ENCODE assay signal across 17 cellular contexts in the genomic region with DNA sequence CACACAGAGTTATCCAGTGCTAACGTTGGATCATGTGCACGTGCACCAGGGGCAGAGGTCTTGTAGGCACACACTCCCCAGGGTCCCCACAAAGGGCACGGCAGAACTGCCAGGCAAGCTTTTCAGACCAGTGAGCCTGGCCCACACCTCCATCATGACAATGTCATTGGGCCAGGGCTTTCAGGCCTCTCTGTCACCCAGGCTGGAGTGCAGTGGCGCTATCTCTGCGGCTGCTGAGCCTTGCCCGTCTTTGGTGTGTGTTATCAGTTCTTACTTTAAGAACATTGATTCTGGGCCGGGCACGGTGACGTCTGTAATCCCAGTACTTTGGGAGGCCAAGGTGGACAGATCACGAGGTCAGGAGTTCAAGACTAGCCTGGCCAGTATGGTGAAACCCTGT. TPM values are rescaled to one million over a fixed set of nuclear protein-coding genes. Genes with fewer than 3 reads are reported as not detected.
DNase-seq lines count a peak whose midpoint lies in the region; ATAC-seq and TF ChIP-seq lines count a peak whose summit lies in the region.
"Had no signal": no experiment of that assay in that cellular context is flagged by ENCODE, and none has a peak within 500 bp of the region (broad histone marks: within the 10 kb centered on the region; RNA-seq: fewer than 3 reads in every experiment).

No MANE protein-coding gene starts in this region.

- H3K4me3 ChIP-seq in BLaER1 = no peak overlapping the region
- no peak overlapping the region for H3K4me3 ChIP-seq in CD4-positive, CD25-positive, alpha-beta regulatory T cell (ENCODE audit: low read depth, low read length)
- no peak overlapping the region for H3K4me3 ChIP-seq in thyroid gland (replicated peaks in 1 of 3)
- no peak overlapping the region for H3K4me3 ChIP-seq in spleen
- H3K4me3 ChIP-seq: GM23338 had no signal

- TF ChIP-seq CTCF in thyroid gland (IDR thresholded peaks at IDR 0.05) (no peak), spleen (IDR thresholded peaks at IDR 0.05 in 8 of 11, conservative IDR thresholded peaks at IDR 0.05 in 3 of 11) (no peak)

- intact Hi-C loops in thyroid gland (cut with DNase I) = loop anchor here (10.0 kb wide), 1 partner anchor 94 kb away; the partner anchor contains the start of gene ERVH48-1
- intact Hi-C loops in spleen (cut with DNase I; ENCODE audit: low total_unique reads) = no loop called here
- intact Hi-C loops in activated CD4-positive, alpha-beta T cell treated with anti-CD3 and anti-CD28 coated beads for 36 hours (cut with DNase I, micrococcal nuclease) = no loop called here

- H3K4me1 ChIP-seq in BLaER1 (peaks cover 83% of the 10 kb centered on the region), thyroid gland (peaks cover 47 to 73% of the 10 kb centered on the region in 2 donors), spleen (peaks cover 0 to 31% (median 14%) of the 10 kb centered on the region in 6 donors)
- H3K4me1 ChIP-seq in CD4-positive, CD25-positive, alpha-beta regulatory T cell (ENCODE audit: control insufficient read depth, insufficient read depth, low read length, poor library complexity, severe bottlenecking) = no peaks in the 10 kb centered on the region

- no peaks in the 10 kb centered on the region for H3K9me3 Mint-ChIP-seq in CD4-positive, CD25-positive, alpha-beta regulatory T cell
- H3K9me3 Mint-ChIP-seq in effector memory CD8-positive, alpha-beta T cell = no peaks in the 10 kb centered on the region
- H3K9me3 Mint-ChIP-seq in activated CD4-positive, alpha-beta T cell treated with anti-CD3 and anti-CD28 coated beads for 36 hours (ENCODE audit: low read depth) = no peaks in the 10 kb centered on the region
- H3K9me3 Mint-ChIP-seq: CD14-positive monocyte; CD4-positive, alpha-beta memory T cell; GM23338; H9; HFFc6 had no signal

- peaks cover 50% of the 10 kb centered on the region for H3K36me3 Mint-ChIP-seq in CD4-positive, CD25-positive, alpha-beta regulatory T cell
- peaks cover 54% of the 10 kb centered on the region for H3K36me3 Mint-ChIP-seq in effector memory CD8-positive, alpha-beta T cell (ENCODE audit: insufficient read depth)
- H3K36me3 Mint-ChIP-seq in activated CD4-positive, alpha-beta T cell treated with anti-CD3 and anti-CD28 coated beads for 36 hours (ENCODE audit: low read depth) = peaks cover 21% of the 10 kb centered on the region

- H3K4me3 Mint-ChIP-seq in CD4-positive, CD25-positive, alpha-beta regulatory T cell = no peak overlapping the region
- no peak overlapping the region for H3K4me3 Mint-ChIP-seq in effector memory CD8-positive, alpha-beta T cell
- no peak overlapping the region for H3K4me3 Mint-ChIP-seq in activated CD4-positive, alpha-beta T cell treated with anti-CD3 and anti-CD28 coated beads for 36 hours
- H3K4me3 Mint-ChIP-seq: CD14-positive monocyte; CD4-positive, alpha-beta memory T cell; GM23338; H9; HFFc6 had no signal

- H3K27me3 Mint-ChIP-seq in CD4-positive, CD25-positive, alpha-beta regulatory T cell = no peaks in the 10 kb centered on the region
- no peaks in the 10 kb centered on the region for H3K27me3 Mint-ChIP-seq in effector memory CD8-positive, alpha-beta T cell
- H3K27me3 Mint-ChIP-seq in activated CD4-positive, alpha-beta T cell treated with anti-CD3 and anti-CD28 coated beads for 36 hours = no peaks in the 10 kb centered on the region
- H3K27me3 Mint-ChIP-seq: CD4-positive, alpha-beta memory T cell had no signal

- no peak for ATAC-seq in CD4-positive, CD25-positive, alpha-beta regulatory T cell (ENCODE audit: low read depth in 2 of 2)
- no peak for ATAC-seq in effector memory CD8-positive, alpha-beta T cell (replicated peaks)
- no peak for ATAC-seq in activated CD4-positive, alpha-beta T cell treated with anti-CD3 and anti-CD28 coated beads for 36 hours
- ATAC-seq: GM23338 had no signal

- peak overlapping the region; percentile 29; the same call in 1 of the 2 replicates for H3K4me2 ChIP-seq in BLaER1
- H3K4me2 ChIP-seq: GM23338 had no signal

- H3K27me3 ChIP-seq in BLaER1 (no peaks in the 10 kb centered on the region), thyroid gland (no peaks in the 10 kb centered on the region), spleen (replicated peaks in 1 of 7) (no peaks in the 10 kb centered on the region)
- no peaks in the 10 kb centered on the region for H3K27me3 ChIP-seq in CD4-positive, CD25-positive, alpha-beta regulatory T cell (ENCODE audit: control insufficient read depth, insufficient read depth, low read length)

- H3K9me3 ChIP-seq in BLaER1 (no peaks in the 10 kb centered on the region), thyroid gland (no peaks in the 10 kb centered on the region), spleen (no peaks in the 10 kb centered on the region)
- no peaks in the 10 kb centered on the region for H3K9me3 ChIP-seq in CD4-positive, CD25-positive, alpha-beta regulatory T cell (ENCODE audit: control insufficient read depth in 2 of 2, low read length in 2 of 2)

- DNase-seq in CD4-positive, CD25-positive, alpha-beta regulatory T cell = no peak
- DNase-seq in effector memory CD8-positive, alpha-beta T cell = no peak
- DNase-seq in thyroid gland = no peak
- DNase-seq in HCEC 1CT = no peak
- no peak for DNase-seq in spleen
- no peak for DNase-seq in activated CD4-positive, alpha-beta T cell treated with anti-CD3 and anti-CD28 coated beads for 36 hours
- DNase-seq: Calu3; CD4-positive, alpha-beta memory T cell; COR-L47; DMS53; DMS79 treated with DMSO at 0.1 percent for 48 hours; GF-D8; H9; HFFc6 had no signal

- no peak for TF ChIP-seq POLR2A in thyroid gland (IDR thresholded peaks at IDR 0.05)
- TF ChIP-seq POLR2A in spleen (IDR thresholded peaks at IDR 0.05) = no peak

- H3K36me3 ChIP-seq in BLaER1 (peaks cover 43% of the 10 kb centered on the region), thyroid gland (no peaks in the 10 kb centered on the region), spleen (peaks cover 0 to 91% (median 49%) of the 10 kb centered on the region in 6 donors)
- H3K36me3 ChIP-seq in CD4-positive, CD25-positive, alpha-beta regulatory T cell (ENCODE audit: control insufficient read depth, insufficient read depth, low read length) = peaks cover 41% of the 10 kb centered on the region

- peak overlapping the region in 2 of 3 donors; percentile 17 to 88 for H3K27ac Mint-ChIP-seq in CD4-positive, CD25-positive, alpha-beta regulatory T cell
- H3K27ac Mint-ChIP-seq in effector memory CD8-positive, alpha-beta T cell = peak overlapping the region; percentile 31 to 51
- no peak overlapping the region for H3K27ac Mint-ChIP-seq in activated CD4-positive, alpha-beta T cell treated with anti-CD3 and anti-CD28 coated beads for 36 hours
- H3K27ac Mint-ChIP-seq: CD14-positive monocyte; CD4-positive, alpha-beta memory T cell; GM23338; H9; HFFc6 had no signal

- no peak overlapping the region for H3K9ac ChIP-seq in BLaER1

- H4K20me1 ChIP-seq in BLaER1 = peaks cover 39% of the 10 kb centered on the region

- WGBS in thyroid gland, 2 donors = 84 to 93% methylated on average over 4 to 8 of the region's 10 CpGs
- WGBS in spleen, 5 donors = 74 to 96% (median 90%) methylated on average over 2 to 10 of the region's 10 CpGs

- H3K27ac ChIP-seq in BLaER1 (no peak overlapping the region), thyroid gland (peak overlapping the region; percentile 45 to 93 (median 49)), spleen (no peak overlapping the region)
- H3K27ac ChIP-seq in CD4-positive, CD25-positive, alpha-beta regulatory T cell (ENCODE audit: insufficient read depth, low read length, poor library complexity, severe bottlenecking) = no peak overlapping the region

- peaks cover 0 to 8% (median 4%) of the 10 kb centered on the region in 4 donors for H3K4me1 Mint-ChIP-seq in CD4-positive, CD25-positive, alpha-beta regulatory T cell
- H3K4me1 Mint-ChIP-seq in effector memory CD8-positive, alpha-beta T cell (ENCODE audit: low read depth in 2 of 2) = no peaks in the 10 kb centered on the region
- H3K4me1 Mint-ChIP-seq in activated CD4-positive, alpha-beta T cell treated with anti-CD3 and anti-CD28 coated beads for 36 hours = no peaks in the 10 kb centered on the region

- POLR2A ChIA-PET in activated CD4-positive, alpha-beta T cell treated with anti-CD3 and anti-CD28 coated beads for 36 hours (lab: Charles Lee) = no interaction called here

- CTCF ChIA-PET in activated CD4-positive, alpha-beta T cell treated with anti-CD3 and anti-CD28 coated beads for 36 hours (lab: Charles Lee) = no interaction called here

RNA-seq across cellular contexts. Expression of gene PKNOX1, which starts 44.2 kb away (rescaled TPM):
- total RNA-seq in CD4-positive, CD25-positive, alpha-beta regulatory T cell = 21.5 TPM
- 10 to 100 TPM; 13.0 to 22.6 (median 16.8) TPM for polyA plus RNA-seq in CD4-positive, CD25-positive, alpha-beta regulatory T cell
- total RNA-seq in thyroid gland (10 to 100 TPM; 21.3 to 36.2 (median 24.0) TPM), spleen (10 to 100 TPM; 11.1 to 21.2 (median 17.3) TPM)
- polyA plus RNA-seq in spleen = 10 to 100 TPM in 1 of 3 donors, 1 to 10 TPM in 2; 7.3 to 10.1 (median 8.7) TPM
- 10 to 100 TPM; 13.4 to 14.8 TPM for total RNA-seq in activated CD4-positive, alpha-beta T cell treated with anti-CD3 and anti-CD28 coated beads for 36 hours

RNA-seq across cellular contexts. Expression of gene CBS, which starts 57.1 kb away (rescaled TPM):
- total RNA-seq in CD4-positive, CD25-positive, alpha-beta regulatory T cell = not detected
- polyA plus RNA-seq in CD4-positive, CD25-positive, alpha-beta regulatory T cell = under 1 TPM in 1 of 4 donors, not detected in 3; 0.20 TPM
- total RNA-seq in thyroid gland = 100 to 1,000 TPM in 1 of 4 donors, 10 to 100 TPM in 3; 32.8 to 212 (median 51.3) TPM
- total RNA-seq in spleen = 10 to 100 TPM in 1 of 7 donors, 1 to 10 TPM in 6; 1.2 to 10.9 (median 4.5) TPM
- 1 to 10 TPM in 2 of 3 donors, under 1 TPM in 1; 0.65 to 2.9 (median 1.4) TPM for polyA plus RNA-seq in spleen
- total RNA-seq in activated CD4-positive, alpha-beta T cell treated with anti-CD3 and anti-CD28 coated beads for 36 hours = 10 to 100 TPM; 88.3 to 98.5 TPM
- polyA plus RNA-seq: CD14-positive monocyte; CD4-positive, alpha-beta memory T cell had no signal

Comparison
In these comparisons a context has a peak if more than half of its experiments do, and no peak if none do; other contexts are left out.
1. H3K27ac ChIP-seq: peak in thyroid gland (3 of 3); none in BLaER1 (single experiment), CD4-positive, CD25-positive, alpha-beta regulatory T cell (single experiment) and spleen (0 of 8).